ENCODE assay signal across 9 cellular contexts in genomic region chr12:12441051-12441807, GRCh38.
DNase-seq lines count a peak whose midpoint lies in the region; ATAC-seq and TF ChIP-seq lines count a peak whose summit lies in the region.
"Had no signal": no experiment of that assay in that cellular context is flagged by ENCODE, and none has a peak within 500 bp of the region (broad histone marks: within the 10 kb centered on the region; RNA-seq: fewer than 3 reads in every experiment).

No MANE protein-coding gene starts in this region.

- H3K27ac ChIP-seq in ACC112 (ENCODE audit: low read depth, low read length), result peak overlapping the region; percentile 82; the same call in 1 of the 2 replicates

- H3K9me3 ChIP-seq in mucosa of descending colon, result no peaks in the 10 kb centered on the region

- H3K36me3 Mint-ChIP-seq in HFFc6 (ENCODE audit: low read depth), result peaks cover 29% of the 10 kb centered on the region
- H3K36me3 Mint-ChIP-seq in activated CD8-positive, alpha-beta T cell treated with anti-CD3 and anti-CD28 coated beads for 36 hours (ENCODE audit: low read depth), result peaks cover 28% of the 10 kb centered on the region
- H3K36me3 Mint-ChIP-seq in chondrocyte (ENCODE audit: low read depth), result peaks cover 11% of the 10 kb centered on the region

- no peaks in the 10 kb centered on the region for H3K79me2 ChIP-seq in ACC112 (ENCODE audit: control insufficient read depth, insufficient read depth, low read length, unreplicated experiment)

- H3K27me3 ChIP-seq in ACC112 (ENCODE audit: insufficient read depth, low read length), result no peaks in the 10 kb centered on the region

- H3K4me1 ChIP-seq in ACC112 (ENCODE audit: control insufficient read depth, insufficient read depth, low read length, unreplicated experiment), result peaks cover 23% of the 10 kb centered on the region
- H3K4me1 ChIP-seq in mucosa of descending colon (ENCODE audit: low read depth), result peaks cover 6% of the 10 kb centered on the region

- H3K27ac Mint-ChIP-seq in HFFc6, result peak overlapping the region; percentile 88
- peak overlapping the region; percentile 96 for H3K27ac Mint-ChIP-seq in activated CD8-positive, alpha-beta T cell treated with anti-CD3 and anti-CD28 coated beads for 36 hours
- no peak overlapping the region for H3K27ac Mint-ChIP-seq in chondrocyte (ENCODE audit: unreplicated experiment)

- DNase-seq in HFFc6 (no peak), mucosa of descending colon (no peak), SW480 (ENCODE audit: low spot score) (no peak), 8988T (no peak), chondrocyte (ENCODE audit: low spot score) (no peak)
- DNase-seq in activated CD8-positive, alpha-beta T cell treated with anti-CD3 and anti-CD28 coated beads for 36 hours, result no peak
- DNase-seq: H7 had no signal

- POLR2A ChIA-PET in activated CD8-positive, alpha-beta T cell treated with anti-CD3 and anti-CD28 coated beads for 36 hours (lab: Charles Lee), result interaction anchor here (0.6 to 3.0 kb wide), 13 partner anchors 11 to 122 kb away, joined by 3 to 15 read pairs (median 4); partner anchors contain the start of gene DUSP16

- H3K36me3 ChIP-seq in ACC112 (ENCODE audit: insufficient read depth, low read length), result peaks cover 10% of the 10 kb centered on the region
- H3K36me3 ChIP-seq in mucosa of descending colon (ENCODE audit: low read depth), result no peaks in the 10 kb centered on the region

- no peak for ATAC-seq in activated CD8-positive, alpha-beta T cell treated with anti-CD3 and anti-CD28 coated beads for 36 hours
- ATAC-seq in mucosa of descending colon (peak; percentile 69), GM18867 (IDR thresholded peaks at IDR 0.05; ENCODE audit: unreplicated experiment) (no peak)

- intact Hi-C loops in activated CD8-positive, alpha-beta T cell treated with anti-CD3 and anti-CD28 coated beads for 36 hours (cut with micrococcal nuclease), result loop anchor here (5.0 kb wide), 1 partner anchor 36 kb away; no protein-coding TSS in a partner anchor
- intact Hi-C loops in mucosa of descending colon (cut with DNase I, micrococcal nuclease), result no loop called here

- H3K4me3 ChIP-seq in ACC112 (ENCODE audit: low read depth, low read length), result no peak overlapping the region
- no peak overlapping the region for H3K4me3 ChIP-seq in mucosa of descending colon

- no peak overlapping the region for H2AFZ ChIP-seq in ACC112 (ENCODE audit: low read length, unreplicated experiment)

- TF ChIP-seq CTCF in HFFc6 (IDR thresholded peaks at IDR 0.05) (no peak), mucosa of descending colon (IDR thresholded peaks at IDR 0.05) (no peak), chondrocyte (IDR thresholded peaks at IDR 0.05) (no peak)
- no peak for TF ChIP-seq CTCF in activated CD8-positive, alpha-beta T cell treated with anti-CD3 and anti-CD28 coated beads for 36 hours (IDR thresholded peaks at IDR 0.05)

- H3K4me1 Mint-ChIP-seq in HFFc6 (ENCODE audit: low read depth) (peaks cover 51% of the 10 kb centered on the region), chondrocyte (ENCODE audit: low read depth) (peaks cover 43% of the 10 kb centered on the region)
- peaks cover 64% of the 10 kb centered on the region for H3K4me1 Mint-ChIP-seq in activated CD8-positive, alpha-beta T cell treated with anti-CD3 and anti-CD28 coated beads for 36 hours (ENCODE audit: low read depth)

- H3K4me3 Mint-ChIP-seq in HFFc6, result no peak overlapping the region
- H3K4me3 Mint-ChIP-seq in activated CD8-positive, alpha-beta T cell treated with anti-CD3 and anti-CD28 coated beads for 36 hours, result peak overlapping the region; percentile 45
- H3K4me3 Mint-ChIP-seq in chondrocyte (ENCODE audit: unreplicated experiment), result no peak overlapping the region

- H3K9me3 Mint-ChIP-seq in HFFc6 (no peaks in the 10 kb centered on the region), chondrocyte (ENCODE audit: low read depth) (peaks cover 7% of the 10 kb centered on the region)
- peaks cover 11% of the 10 kb centered on the region for H3K9me3 Mint-ChIP-seq in activated CD8-positive, alpha-beta T cell treated with anti-CD3 and anti-CD28 coated beads for 36 hours

- CTCF ChIA-PET in activated CD8-positive, alpha-beta T cell treated with anti-CD3 and anti-CD28 coated beads for 36 hours (lab: Charles Lee), result interaction anchor here (0.6 to 2.6 kb wide), 12 partner anchors 11 to 296 kb away, joined by 3 to 12 read pairs (median 3); partner anchors contain the start of gene DUSP16

- H3K27me3 Mint-ChIP-seq in HFFc6 (ENCODE audit: insufficient read depth), result no peaks in the 10 kb centered on the region
- H3K27me3 Mint-ChIP-seq in activated CD8-positive, alpha-beta T cell treated with anti-CD3 and anti-CD28 coated beads for 36 hours, result no peaks in the 10 kb centered on the region
- no peaks in the 10 kb centered on the region for H3K27me3 Mint-ChIP-seq in chondrocyte (ENCODE audit: low read depth)
